8 cellular contexts compared by ENCODE assay signal in genomic region chr15:67066041-67067021, GRCh38. TPM values are rescaled to one million over a fixed set of nuclear protein-coding genes. Genes with fewer than 3 reads are reported as not detected.
A peak's percentile ranks its signal among the peaks of the same experiment; 100 is the strongest.
DNase-seq lines count a peak whose midpoint lies in the region; ATAC-seq and TF ChIP-seq lines count a peak whose summit lies in the region.

No MANE protein-coding gene starts in this region.

- peak overlapping the region; percentile 95 to 97 for H3K27ac Mint-ChIP-seq in effector memory CD8-positive, alpha-beta T cell
- H3K27ac Mint-ChIP-seq in natural killer cell, result peak overlapping the region; percentile 87 to 92

- POLR2A ChIA-PET in HEK293 (lab: Yijun Ruan, JAX), result interaction anchor here (0.7 to 2.0 kb wide), 22 partner anchors 8 to 190 kb away, joined by 3 to 10 read pairs (median 4); no protein-coding TSS in a partner anchor

- H3K9me3 ChIP-seq in HEK293 (ENCODE audit: control insufficient read depth, insufficient read depth, low read depth, low read length) (no peaks in the 10 kb centered on the region), WERI-Rb-1 (ENCODE audit: severe bottlenecking) (no peaks in the 10 kb centered on the region)

- H3K36me3 ChIP-seq in HEK293 (ENCODE audit: control insufficient read depth in 2 of 2, insufficient read depth in 1 of 2, low read length in 2 of 2) (peaks cover 0 to 8% of the 10 kb centered on the region in 2 experiments; a peak in 1 of 3 replicates), WERI-Rb-1 (no peaks in the 10 kb centered on the region)

- CTCF ChIA-PET in HEK293 (lab: Yijun Ruan, JAX), result interaction anchor here (0.6 to 1.7 kb wide), 3 partner anchors 117 to 174 kb away, joined by 3 to 6 read pairs (median 4); no protein-coding TSS in a partner anchor

- intact Hi-C loops in natural killer cell (cut with micrococcal nuclease), result loop anchor here (5.0 kb wide), 1 partner anchor 56 kb away; no protein-coding TSS in a partner anchor

- peak overlapping the region; percentile 96 to 97 for H3K4me3 Mint-ChIP-seq in effector memory CD8-positive, alpha-beta T cell
- H3K4me3 Mint-ChIP-seq in natural killer cell, result peak overlapping the region; percentile 93

- peak; percentile 21 for ATAC-seq in effector memory CD8-positive, alpha-beta T cell (replicated peaks)
- ATAC-seq in natural killer cell (peak; percentile 14 to 35 (median 18)), HG02973 (IDR thresholded peaks at IDR 0.05; ENCODE audit: unreplicated experiment) (no peak)

- peak overlapping the region; percentile 80 for H3K4me3 ChIP-seq in HEK293 (ENCODE audit: low read depth, low read length)
- peak overlapping the region; percentile 52 for H3K4me3 ChIP-seq in WERI-Rb-1 (ENCODE audit: low read depth, low read length)

- H3K36me3 Mint-ChIP-seq in effector memory CD8-positive, alpha-beta T cell (ENCODE audit: insufficient read depth), result peaks cover 34% of the 10 kb centered on the region
- H3K36me3 Mint-ChIP-seq in natural killer cell, result no peaks in the 10 kb centered on the region

- H3K4me1 Mint-ChIP-seq in effector memory CD8-positive, alpha-beta T cell (ENCODE audit: low read depth in 2 of 2), result peaks cover 54 to 61% of the 10 kb centered on the region in 2 donors
- peaks cover 46 to 55% of the 10 kb centered on the region in 2 donors for H3K4me1 Mint-ChIP-seq in natural killer cell

- H3K27ac ChIP-seq in HEK293 (ENCODE audit: extremely low read depth, low read depth, low read length) (peak overlapping the region; percentile 98), WERI-Rb-1 (no peak overlapping the region)

- H3K4me1 ChIP-seq in HEK293 (ENCODE audit: control insufficient read depth, insufficient read depth, low read length), result peaks cover 22% of the 10 kb centered on the region

- H3K27me3 ChIP-seq in WERI-Rb-1 (ENCODE audit: insufficient read depth, low read depth, severe bottlenecking), result no peaks in the 10 kb centered on the region

- peak; percentile 41 for TF ChIP-seq CTCF in HEK293 (tag by site-specific recombination; IDR thresholded peaks at IDR 0.05)
- no peak for TF ChIP-seq CTCF in WERI-Rb-1 (IDR thresholded peaks at IDR 0.05; ENCODE audit: low read depth, low read length)
- no peak for TF ChIP-seq CTCF in natural killer cell (IDR thresholded peaks at IDR 0.05)

- H3K27me3 Mint-ChIP-seq in effector memory CD8-positive, alpha-beta T cell, result no peaks in the 10 kb centered on the region
- H3K27me3 Mint-ChIP-seq in natural killer cell (ENCODE audit: low read depth in 2 of 2), result no peaks in the 10 kb centered on the region

- H3K9me3 Mint-ChIP-seq in effector memory CD8-positive, alpha-beta T cell, result no peaks in the 10 kb centered on the region
- no peaks in the 10 kb centered on the region for H3K9me3 Mint-ChIP-seq in natural killer cell

- DNase-seq in AG20443 (ENCODE audit: low spot score) (peak; percentile 42), WERI-Rb-1 (peak; percentile 22), natural killer cell (no peak), NCI-H2227 treated with DMSO at 0.1 percent for 48 hours (lab: John Stamatoyannopoulos, UW) (no peak), HUDEP-2 (lab: John Stamatoyannopoulos, UW; ENCODE audit: unreplicated experiment in 76 of 76) (no peak)
- DNase-seq in effector memory CD8-positive, alpha-beta T cell, result peak; percentile 17 to 29 (median 19)

TF ChIP-seq in HEK293, 187 proteins besides CTCF, POLR2A, EP300 and RAD21 (continues in another document):
- TF ChIP-seq ZFHX2 (tag by site-specific recombination; conservative IDR thresholded peaks at IDR 0.05) (peak; percentile 95), ZSCAN30 (tag by site-specific recombination; IDR thresholded peaks at IDR 0.05) (peak; percentile 21; the same call in 1 of the 2 replicates), ZNF37A (tag by site-specific recombination; IDR thresholded peaks at IDR 0.05) (no peak), ZBTB7A (tag by site-specific recombination; IDR thresholded peaks at IDR 0.05; ENCODE audit: low read depth) (peak; percentile 93), ZNF792 (tag by site-specific recombination; IDR thresholded peaks at IDR 0.05) (0 out of 2 replicates have a peak, but pooled peaks have one; percentile 46), ZNF335 (tag by site-specific recombination; conservative IDR thresholded peaks at IDR 0.05) (peak; percentile 65), ZNF645 (tag by site-specific recombination; IDR thresholded peaks at IDR 0.05) (0 out of 2 replicates have a peak, but pooled peaks have one; percentile 13), ZNF433 (tag by site-specific recombination; IDR thresholded peaks at IDR 0.05; ENCODE audit: low read depth) (no peak), ZNF423 (tag by site-specific recombination; IDR thresholded peaks at IDR 0.05) (0 out of 2 replicates have a peak, but pooled peaks have one; percentile 51), EGR2 (tag by site-specific recombination; IDR thresholded peaks at IDR 0.05; ENCODE audit: low read depth) (peak; percentile 87), ZSCAN5A (tag by site-specific recombination; IDR thresholded peaks at IDR 0.05) (no peak), ZBTB10 (tag by site-specific recombination; IDR thresholded peaks at IDR 0.05) (peak; percentile 99), ZXDB (tag by site-specific recombination; IDR thresholded peaks at IDR 0.05) (peak; percentile 66), GLIS1 (tag by site-specific recombination; IDR thresholded peaks at IDR 0.05) (peak; percentile 92), ZNF624 (tag by site-specific recombination; IDR thresholded peaks at IDR 0.05) (no peak), BCL11A (tag by site-specific recombination; IDR thresholded peaks at IDR 0.05; ENCODE audit: low read depth) (peak; percentile 47; the same call in 1 of the 2 replicates), MYNN (tag by site-specific recombination; IDR thresholded peaks at IDR 0.05; ENCODE audit: borderline replicate concordance) (0 out of 2 replicates have a peak, but pooled peaks have one; percentile 19), ATF2 (tag by site-specific recombination; IDR thresholded peaks at IDR 0.05; ENCODE audit: low read depth) (no peak), ZNF416 (tag by site-specific recombination; IDR thresholded peaks at IDR 0.05) (no peak), KLF16 (tag by site-specific recombination; IDR thresholded peaks at IDR 0.05) (0 out of 2 replicates have a peak, but pooled peaks have one; percentile 40), ZNF324 (tag by site-specific recombination; IDR thresholded peaks at IDR 0.05) (peak; percentile 60; the same call in 1 of the 2 replicates), TRIM28 (IDR thresholded peaks at IDR 0.05; ENCODE audit: borderline replicate concordance, low read length) (no peak), ZBTB8A (tag by site-specific recombination; IDR thresholded peaks at IDR 0.05) (peak; percentile 9; the same call in 1 of the 2 replicates)

RNA-seq across cellular contexts. Expression of gene SMAD3, which starts 0.9 kb away (rescaled TPM):
- total RNA-seq in natural killer cell, result 10 to 100 TPM; 47.1 to 72.6 (median 63.0) TPM

Comparison
In these comparisons a context has a peak if more than half of its experiments do, and no peak if none do; other contexts are left out.
1. DNase-seq: peak in AG20443 (single experiment), WERI-Rb-1 (single experiment) and effector memory CD8-positive, alpha-beta T cell (3 of 3); none in natural killer cell (single experiment), NCI-H2227 treated with DMSO at 0.1 percent for 48 hours (single experiment) and HUDEP-2 (0 of 76).